Comparison of ENCODE assay signal across 29 cellular contexts in genomic region chr1:38336308-38336707, GRCh38.
"Had no signal": no experiment of that assay in that cellular context is flagged by ENCODE, and none has a peak within 500 bp of the region (broad histone marks: within the 10 kb centered on the region; RNA-seq: fewer than 3 reads in every experiment).

No MANE protein-coding gene starts in this region.

- ATAC-seq: activated naive CD4-positive, alpha-beta T cell treated with anti-CD3 and anti-CD28 coated beads, Interleukin-2, amount 50 U/mL, for 72 hours; activated naive CD8-positive, alpha-beta T cell treated with anti-CD3 and anti-CD28 coated beads, Interleukin-2, amount 50 U/mL, for 24 hours; activated T-cell treated with anti-CD3 and anti-CD28 coated beads, Interleukin-2, amount 50 U/mL, for 4 hours; PC-3; T-helper 17 cell had no signal

- H3K27ac ChIP-seq: cardiac muscle cell, KMS-11 had no signal

- DNase-seq: activated B cell treated with CpG ODN at 0.5 μM for 24 hours; activated CD4-positive, alpha-beta memory T cell treated with anti-CD3 and anti-CD28 coated beads for 36 hours; activated CD4-positive, alpha-beta T cell treated with anti-CD3 and anti-CD28 coated beads for 1 hour; activated CD4-positive, alpha-beta T cell treated with anti-CD3 and anti-CD28 coated beads, Interleukin-2, amount 10 ng/mL, durations not matched to agents 7 days and 5 days; activated CD8-positive, alpha-beta memory T cell treated with anti-CD3 and anti-CD28 coated beads for 24 hours; activated effector memory CD4-positive, alpha-beta T cell treated with anti-CD3 and anti-CD28 coated beads, Interleukin-2, amount 50 U/mL, for 16 hours; activated naive CD4-positive, alpha-beta T cell treated with Interleukin-2 at 50 U/mL for 16 hours; activated naive CD8-positive, alpha-beta T cell treated with anti-CD3 and anti-CD28 coated beads, Interleukin-2, amount 50 U/mL, for 24 hours; activated T-cell treated with anti-CD3 and anti-CD28 coated beads, Interleukin-2, amount 50 U/mL, for 4 hours; amniotic stem cell; cerebellar nuclear complex; NCI-H1092; NCI-H146; NCI-H187 treated with DMSO at 0.1 percent for 48 hours; NCI-H2081 treated with DMSO at 0.1 percent for 48 hours; NCI-H2171; NCI-H2227 treated with DMSO at 0.1 percent for 48 hours; NCI-H446 treated with DMSO at 0.1 percent for 48 hours; NCI-H524 treated with DMSO at 0.1 percent for 48 hours; PC-3; SHP77 treated with DMSO at 0.1 percent for 48 hours; T-helper 17 cell; T-helper 9 cell had no signal

- H3K9ac ChIP-seq: KMS-11 had no signal

- H3K4me3 ChIP-seq: cardiac muscle cell had no signal

- H3K27me3 ChIP-seq: cardiac muscle cell had no signal

- H3K4me2 ChIP-seq: KMS-11 had no signal

- H3K36me3 ChIP-seq: cardiac muscle cell had no signal

- FAIRE-seq: astrocyte, colon, RCC 7860 had no signal
